In genomic region chr15:39232512-39232911, GRCh38 we compare ENCODE assay signal across 16 cellular contexts.
DNase-seq lines count a peak whose midpoint lies in the region; ATAC-seq and TF ChIP-seq lines count a peak whose summit lies in the region.
"Had no signal": no experiment of that assay in that cellular context is flagged by ENCODE, and none has a peak within 500 bp of the region (broad histone marks: within the 10 kb centered on the region; RNA-seq: fewer than 3 reads in every experiment).

No MANE protein-coding gene starts in this region.

- H3K27ac ChIP-seq in brain microvascular endothelial cell, result peak overlapping the region; percentile 70
- H3K27ac ChIP-seq in adrenal gland, result no peak overlapping the region
- H3K27ac ChIP-seq: SK-N-MC had no signal

- TF ChIP-seq CTCF in brain microvascular endothelial cell (IDR thresholded peaks at IDR 0.05; ENCODE audit: low read depth, low read length, missing control alignments), result no peak
- no peak for TF ChIP-seq CTCF in adrenal gland (IDR thresholded peaks at IDR 0.05)

- no peak for ATAC-seq in HG02798 (IDR thresholded peaks at IDR 0.05; ENCODE audit: poor library complexity, unreplicated experiment)

- H3K4me1 ChIP-seq in adrenal gland (replicated peaks in 1 of 2), result no peaks in the 10 kb centered on the region

- no peaks in the 10 kb centered on the region for H3K36me3 ChIP-seq in brain microvascular endothelial cell (replicated peaks)
- no peaks in the 10 kb centered on the region for H3K36me3 ChIP-seq in adrenal gland (replicated peaks in 1 of 2)

- no peak for TF ChIP-seq POLR2A in adrenal gland (IDR thresholded peaks at IDR 0.05)

- no peaks in the 10 kb centered on the region for H3K27me3 ChIP-seq in brain microvascular endothelial cell (replicated peaks)
- H3K27me3 ChIP-seq in adrenal gland, result no peaks in the 10 kb centered on the region

- DNase-seq in A172 (ENCODE audit: low spot score) (peak; percentile 53), HS-27A (ENCODE audit: low read depth) (peak; percentile 87), brain microvascular endothelial cell (peak; percentile 87), iPS-NIHi7 (ENCODE audit: extremely low spot score) (peak; percentile 31), NCI-H2196 (lab: John Stamatoyannopoulos, UW; ENCODE audit: unreplicated experiment) (no peak), adrenal gland (no peak), NCI-H2171 treated with DMSO at 0.1 percent for 48 hours (lab: John Stamatoyannopoulos, UW) (no peak)
- DNase-seq: activated effector memory CD4-positive, alpha-beta T cell treated with anti-CD3 and anti-CD28 coated beads, Interleukin-2, amount 50 U/mL, for 16 hours; cortex of kidney; DMS79 treated with DMSO at 0.1 percent for 48 hours; hippocampal formation; NCI-H1436 treated with DMSO at 0.1 percent for 48 hours; NCI-H774; retina had no signal

- peaks cover 0 to 9% (median 0%) of the 10 kb centered on the region in 3 donors for H3K9me3 ChIP-seq in adrenal gland (replicated peaks in 1 of 3)

- in situ Hi-C loops in brain microvascular endothelial cell (cut with HindIII; ENCODE audit: low pct_ligation_motif_present, low sequenced_read_pairs), result no loop called here

- intact Hi-C loops in adrenal gland (cut with DNase I), result no loop called here

- 85 to 92% (median 86%) methylated on average over 3 to 4 of the region's 4 CpGs for WGBS in adrenal gland, 4 donors

- no peak overlapping the region for H3K4me3 ChIP-seq in brain microvascular endothelial cell (ENCODE audit: low read depth, low read length)
- no peak overlapping the region for H3K4me3 ChIP-seq in adrenal gland
- H3K4me3 ChIP-seq: SK-N-MC had no signal

Comparison
In these comparisons a context has a peak if more than half of its experiments do, and no peak if none do; other contexts are left out.
1. DNase-seq: peak in A172 (single experiment), HS-27A (single experiment), brain microvascular endothelial cell (single experiment) and iPS-NIHi7 (single experiment); none in NCI-H2196 (single experiment), adrenal gland (0 of 7) and NCI-H2171 treated with DMSO at 0.1 percent for 48 hours (single experiment).